In genomic region chr17:27753726-27754125, GRCh38 we compare ENCODE assay signal across 4 cellular contexts. TPM values are rescaled to one million over a fixed set of nuclear protein-coding genes. Genes with fewer than 3 reads are reported as not detected.
"Had no signal": no experiment of that assay in that cellular context is flagged by ENCODE, and none has a peak within 500 bp of the region (broad histone marks: within the 10 kb centered on the region; RNA-seq: fewer than 3 reads in every experiment).

No MANE protein-coding gene starts in this region.

RNA-seq across cellular contexts. Expression of gene NOS2, which starts 46.6 kb away (rescaled TPM):
- total RNA-seq: natural killer cell treated with Interleukin-12 subunit alpha and Interleukin-12 subunit beta and Interleukin-15 and Interleukin-18, amount 100 ng/mL, for 72 hours; osteocyte; pulmonary artery endothelial cell; smooth muscle cell had no signal
